ENCODE assay signal across 29 cellular contexts in the genomic region with DNA sequence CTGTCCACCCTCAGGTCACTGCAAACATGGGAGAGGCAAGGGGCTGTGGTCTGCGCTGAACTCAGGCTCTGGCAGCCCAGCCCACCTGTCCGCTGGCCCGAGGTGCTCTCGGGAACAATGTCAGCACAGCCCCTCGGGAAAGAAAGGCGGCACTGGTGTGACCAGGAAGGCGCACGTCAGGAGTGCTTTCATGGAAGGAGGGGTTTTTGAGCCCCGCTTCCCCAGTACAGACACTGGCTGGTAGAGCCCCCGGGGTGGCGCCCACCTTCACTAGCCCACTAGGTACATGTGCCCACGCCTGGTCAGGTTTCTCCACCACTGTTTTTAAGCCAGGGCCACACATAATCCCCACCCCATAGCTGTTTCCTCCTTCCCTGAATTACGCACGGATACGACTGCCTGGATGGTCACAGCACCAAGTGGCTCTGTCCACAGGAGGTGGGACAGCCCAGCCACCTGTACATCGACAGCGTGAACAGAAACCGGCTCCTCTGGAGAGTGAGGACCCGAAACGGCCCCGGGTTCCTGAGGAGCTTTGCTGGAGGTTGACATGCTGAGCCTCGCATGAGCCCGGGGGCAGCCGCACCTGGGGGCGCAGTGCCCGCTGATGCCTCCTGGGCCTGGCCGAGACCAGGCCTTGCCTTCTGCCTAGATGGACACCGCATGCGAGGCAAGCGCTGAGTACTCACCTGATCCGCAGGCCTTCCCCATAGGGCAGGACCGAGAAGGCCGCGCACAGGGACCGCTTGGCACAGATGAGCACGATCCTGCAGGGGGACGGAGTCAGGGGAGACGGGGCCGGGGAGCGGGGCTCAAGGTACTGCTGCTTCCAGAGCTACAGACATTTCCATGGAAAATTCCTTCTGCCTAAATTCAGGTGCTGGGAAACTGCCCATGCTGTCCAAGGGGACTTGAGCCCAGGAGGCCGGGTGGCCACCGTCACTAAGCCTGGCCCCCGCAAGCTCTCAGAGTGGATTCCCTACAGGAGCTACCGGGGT. TPM values are rescaled to one million over a fixed set of nuclear protein-coding genes. Genes with fewer than 3 reads are reported as not detected.
"Had no signal": no experiment of that assay in that cellular context is flagged by ENCODE, and none has a peak within 500 bp of the region (broad histone marks: within the 10 kb centered on the region; RNA-seq: fewer than 3 reads in every experiment).

No MANE protein-coding gene starts in this region.

- H3K9me3 ChIP-seq: ascending aorta, body of pancreas, SJSA1 had no signal

- DNase-seq: activated CD4-positive, alpha-beta T cell treated with anti-CD3 and anti-CD28 coated beads for 48 hours; activated CD4-positive, alpha-beta T cell treated with anti-CD3 and anti-CD28 coated beads, Interleukin-2, amount 50 U/mL, for 4 hours; activated CD4-positive, CD25-positive, alpha-beta regulatory T cell treated with anti-CD3 and anti-CD28 coated beads, Interleukin-2, amount 50 U/mL, for 72 hours; activated CD8-positive, alpha-beta memory T cell treated with anti-CD3 and anti-CD28 coated beads, Interleukin-2, amount 10 ng/mL, durations not matched to agents 7 days and 5 days; activated gamma-delta T cell; activated naive CD8-positive, alpha-beta T cell treated with anti-CD3 and anti-CD28 coated beads, Interleukin-2, amount 50 U/mL, for 24 hours; activated T-cell treated with anti-CD3 and anti-CD28 coated beads, Interleukin-2, amount 50 U/mL, for 48 hours; amniotic stem cell; body of pancreas; central memory CD4-positive, alpha-beta T cell; MV-4-11; NCI-H1092 treated with DMSO at 0.1 percent for 48 hours; NCI-H1417 treated with DMSO at 0.1 percent for 48 hours; NCI-H1694; NCI-H2029; NCI-H2107; NCI-H345; NCI-H510A; NCI-H526 treated with DMSO at 0.1 percent for 48 hours; RPMI8226; SHP77; SW 1271 had no signal

- ATAC-seq: activated CD8-positive, alpha-beta memory T cell treated with anti-CD3 and anti-CD28 coated beads, Interleukin-2, amount 10 ng/mL, durations not matched to agents 7 days and 5 days; activated naive CD8-positive, alpha-beta T cell treated with anti-CD3 and anti-CD28 coated beads, Interleukin-2, amount 50 U/mL, for 24 hours; activated T-helper 17 cell treated with anti-CD3 and anti-CD28 coated beads, Interleukin-2, amount 50 U/mL, for 72 hours; body of pancreas had no signal

- H3K4me2 ChIP-seq: KMS-11 had no signal

- FAIRE-seq: bronchial epithelial cell had no signal

- H3K9ac ChIP-seq: KMS-11 had no signal

- H3K27me3 ChIP-seq: ascending aorta, body of pancreas, SJSA1 had no signal

- H3K4me3 ChIP-seq: ascending aorta, body of pancreas, SJSA1 had no signal

- H3K4me1 ChIP-seq: ascending aorta, body of pancreas, SJSA1 had no signal

- H3K27ac ChIP-seq: ascending aorta, body of pancreas, KMS-11, SJSA1 had no signal

RNA-seq across cellular contexts. Expression of gene RBBP8NL, which starts 32.8 kb away (rescaled TPM):
- total RNA-seq: activated CD8-positive, alpha-beta memory T cell treated with anti-CD3 and anti-CD28 coated beads, Interleukin-2, amount 10 ng/mL, durations not matched to agents 7 days and 5 days; activated T-helper 17 cell treated with anti-CD3 and anti-CD28 coated beads, Interleukin-2, amount 50 U/mL, for 72 hours; ascending aorta; chondrocyte; MCF 10A; SJSA1 had no signal
